In genomic region chr12:80356092-80356491, GRCh38 we compare ENCODE assay signal across 12 cellular contexts.
"Had no signal": no experiment of that assay in that cellular context is flagged by ENCODE, and none has a peak within 500 bp of the region (broad histone marks: within the 10 kb centered on the region; RNA-seq: fewer than 3 reads in every experiment).

No MANE protein-coding gene starts in this region.

- H3K9me3 Mint-ChIP-seq: activated naive CD4-positive, alpha-beta T cell treated with anti-CD3 and anti-CD28 coated beads, Interleukin-2, amount 50 U/mL, for 24 hours; neural progenitor cell had no signal

- DNase-seq: activated T-cell treated with anti-CD3 and anti-CD28 coated beads, Interleukin-2, amount 50 U/mL, for 1 hour; lower lobe of right lung; midbrain; pancreas; retina; stimulated activated CD4-positive, alpha-beta T cell treated with anti-CD3 and anti-CD28 coated beads, Interleukin-4, amount 100 ng/mL, for 1 hour; stimulated activated CD8-positive, alpha-beta memory T cell treated with anti-CD3 and anti-CD28 coated beads, Interleukin-4, amount 100 ng/mL, for 48 hours; stimulated activated naive CD8-positive, alpha-beta T cell treated with anti-CD3 and anti-CD28 coated beads, Interleukin-15, Interleukin-2, amounts not matched to agents 100 U/mL and 50 U/mL, for 24 hours; testis had no signal

- H3K4me2 ChIP-seq: neural progenitor cell had no signal

- H3K36me3 ChIP-seq: lower lobe of right lung, neural progenitor cell, pancreas had no signal

- H3K9ac ChIP-seq: neural progenitor cell had no signal

- H3K27me3 Mint-ChIP-seq: activated naive CD4-positive, alpha-beta T cell treated with anti-CD3 and anti-CD28 coated beads, Interleukin-2, amount 50 U/mL, for 24 hours; brain had no signal

- H3K4me1 ChIP-seq: lower lobe of right lung, pancreas, testis had no signal

- H3K4me3 Mint-ChIP-seq: activated naive CD4-positive, alpha-beta T cell treated with anti-CD3 and anti-CD28 coated beads, Interleukin-2, amount 50 U/mL, for 24 hours; brain; neural progenitor cell had no signal

- H3K27ac Mint-ChIP-seq: activated naive CD4-positive, alpha-beta T cell treated with anti-CD3 and anti-CD28 coated beads, Interleukin-2, amount 50 U/mL, for 24 hours; brain; neural progenitor cell had no signal

- H3K4me3 ChIP-seq: lower lobe of right lung, neural progenitor cell, pancreas, testis had no signal

- H3K36me3 Mint-ChIP-seq: activated naive CD4-positive, alpha-beta T cell treated with anti-CD3 and anti-CD28 coated beads, Interleukin-2, amount 50 U/mL, for 24 hours; brain; neural progenitor cell had no signal

- H3K27me3 ChIP-seq: neural progenitor cell, pancreas, testis had no signal

- H3K27ac ChIP-seq: lower lobe of right lung, neural progenitor cell, pancreas, testis had no signal

- FAIRE-seq: pancreas had no signal

- H3K9me3 ChIP-seq: lower lobe of right lung, pancreas, testis had no signal

- ATAC-seq: lower lobe of right lung; pancreas; stimulated activated naive CD8-positive, alpha-beta T cell treated with anti-CD3 and anti-CD28 coated beads, Interleukin-15, Interleukin-2, amounts not matched to agents 100 U/mL and 50 U/mL, for 24 hours had no signal

- H2AFZ ChIP-seq: neural progenitor cell had no signal

- H3K4me1 Mint-ChIP-seq: activated naive CD4-positive, alpha-beta T cell treated with anti-CD3 and anti-CD28 coated beads, Interleukin-2, amount 50 U/mL, for 24 hours; brain had no signal
